In genomic region chr1:21868941-21869454, GRCh38 we compare ENCODE assay signal across 15 cellular contexts. TPM values are rescaled to one million over a fixed set of nuclear protein-coding genes. Genes with fewer than 3 reads are reported as not detected.
DNase-seq lines count a peak whose midpoint lies in the region; ATAC-seq and TF ChIP-seq lines count a peak whose summit lies in the region.
"Had no signal": no experiment of that assay in that cellular context is flagged by ENCODE, and none has a peak within 500 bp of the region (broad histone marks: within the 10 kb centered on the region; RNA-seq: fewer than 3 reads in every experiment).

No MANE protein-coding gene starts in this region.

- CTCF ChIA-PET in PC-3 (lab: Charles Lee), result no interaction called here

- H3F3A ChIP-seq in PC-3 (ENCODE audit: low read length, unreplicated experiment), result no peaks in the 10 kb centered on the region

- no peak for TF ChIP-seq POLR2A in transverse colon (IDR thresholded peaks at IDR 0.05)

- no peak for TF ChIP-seq EP300 in transverse colon (IDR thresholded peaks at IDR 0.05; ENCODE audit: low read depth)

- no peaks in the 10 kb centered on the region for H3K27me3 Mint-ChIP-seq in activated T-helper 2 cell treated with anti-CD3 and anti-CD28 coated beads, Interferon-gamma antibody, Interleukin-2, Interleukin-4, amounts not matched to agents 10 μg/mL and 5 μg/mL and 100 μg/mL, durations not matched to agents 14 hours and 24 hours and 36 hours (ENCODE audit: low read depth)
- H3K27me3 Mint-ChIP-seq: activated CD4-positive, alpha-beta memory T cell treated with anti-CD3 and anti-CD28 coated beads, Interleukin-2, amount 10 ng/mL, durations not matched to agents 7 days and 5 days had no signal

- H3K4me3 ChIP-seq in left ventricle myocardium inferior, result no peak overlapping the region
- no peak overlapping the region for H3K4me3 ChIP-seq in PC-3 (ENCODE audit: low read length)
- no peak overlapping the region for H3K4me3 ChIP-seq in lower lobe of right lung
- no peak overlapping the region for H3K4me3 ChIP-seq in transverse colon
- H3K4me3 ChIP-seq: MG63 had no signal

- no peaks in the 10 kb centered on the region for H3K79me2 ChIP-seq in PC-3 (ENCODE audit: low read length)

- H3K4me1 Mint-ChIP-seq in activated T-helper 2 cell treated with anti-CD3 and anti-CD28 coated beads, Interferon-gamma antibody, Interleukin-2, Interleukin-4, amounts not matched to agents 10 μg/mL and 5 μg/mL and 100 μg/mL, durations not matched to agents 14 hours and 24 hours and 36 hours (ENCODE audit: low read depth), result no peaks in the 10 kb centered on the region
- H3K4me1 Mint-ChIP-seq: activated CD4-positive, alpha-beta memory T cell treated with anti-CD3 and anti-CD28 coated beads, Interleukin-2, amount 10 ng/mL, durations not matched to agents 7 days and 5 days had no signal

- in situ Hi-C loops in transverse colon (cut with MboI; ENCODE audit: low pct_ligation_motif_present in 1 of 4, low pct_unique_long_range_greater_than_20kb in 1 of 4, low sequenced_read_pairs in 3 of 4), result loop anchor here in 1 of 4 donors (25.0 kb wide), 1 partner anchor 93 kb away; no protein-coding TSS in a partner anchor

- no peak overlapping the region for H3K27ac Mint-ChIP-seq in activated T-helper 2 cell treated with anti-CD3 and anti-CD28 coated beads, Interferon-gamma antibody, Interleukin-2, Interleukin-4, amounts not matched to agents 10 μg/mL and 5 μg/mL and 100 μg/mL, durations not matched to agents 14 hours and 24 hours and 36 hours
- H3K27ac Mint-ChIP-seq: activated CD4-positive, alpha-beta memory T cell treated with anti-CD3 and anti-CD28 coated beads, Interleukin-2, amount 10 ng/mL, durations not matched to agents 7 days and 5 days had no signal

- H3K36me3 ChIP-seq in left ventricle myocardium inferior, result peaks cover 89% of the 10 kb centered on the region
- H3K36me3 ChIP-seq in PC-3 (ENCODE audit: low read depth, low read length), result no peaks in the 10 kb centered on the region; the same call in 1 of the 2 replicates
- peaks cover 79% of the 10 kb centered on the region for H3K36me3 ChIP-seq in lower lobe of right lung
- H3K36me3 ChIP-seq in transverse colon, result peaks cover 0 to 3% (median 0%) of the 10 kb centered on the region in 4 donors
- H3K36me3 ChIP-seq: neutrophil had no signal

- H3K27me3 ChIP-seq in left ventricle myocardium inferior (ENCODE audit: low read depth) (no peaks in the 10 kb centered on the region), PC-3 (ENCODE audit: low read length) (no peaks in the 10 kb centered on the region), lower lobe of right lung (ENCODE audit: low read depth) (no peaks in the 10 kb centered on the region), transverse colon (no peaks in the 10 kb centered on the region)
- H3K27me3 ChIP-seq: MG63, neutrophil had no signal

- POLR2A ChIA-PET in PC-3 (lab: Charles Lee; ENCODE audit: unreplicated experiment), result no interaction called here

- H3K4me3 Mint-ChIP-seq in activated T-helper 2 cell treated with anti-CD3 and anti-CD28 coated beads, Interferon-gamma antibody, Interleukin-2, Interleukin-4, amounts not matched to agents 10 μg/mL and 5 μg/mL and 100 μg/mL, durations not matched to agents 14 hours and 24 hours and 36 hours (ENCODE audit: low read depth), result no peak overlapping the region
- H3K4me3 Mint-ChIP-seq: activated CD4-positive, alpha-beta memory T cell treated with anti-CD3 and anti-CD28 coated beads, Interleukin-2, amount 10 ng/mL, durations not matched to agents 7 days and 5 days had no signal

- no peak for TF ChIP-seq CTCF in left ventricle myocardium inferior (IDR thresholded peaks at IDR 0.05; ENCODE audit: borderline replicate concordance)
- TF ChIP-seq CTCF in PC-3 (conservative IDR thresholded peaks at IDR 0.05; ENCODE audit: low read depth, low read length), result no peak
- no peak for TF ChIP-seq CTCF in lower lobe of right lung (IDR thresholded peaks at IDR 0.05)
- no peak for TF ChIP-seq CTCF in transverse colon (IDR thresholded peaks at IDR 0.05)

- 64% methylated on average over 12 of the region's 12 CpGs; no CpG with 5 or more reads in 1 of the 2 donors for WGBS in transverse colon (ENCODE audit: low coverage in 1 of 2), 2 donors

- ATAC-seq in PC-3 (no peak), lower lobe of right lung (no peak)

- intact Hi-C loops in left ventricle myocardium inferior (cut with micrococcal nuclease) (no loop called here), cardiac septum (cut with DNase I) (loop anchor here (5.0 kb wide), 1 partner anchor 93 kb away; no protein-coding TSS in a partner anchor), PC-3 (cut with micrococcal nuclease) (loop anchor here (5.0 kb wide), 1 partner anchor 93 kb away; no protein-coding TSS in a partner anchor), lower lobe of right lung (cut with DNase I) (no loop called here), transverse colon (cut with DNase I; ENCODE audit: low total_unique reads) (no loop called here)
- intact Hi-C loops in activated T-helper 2 cell treated with anti-CD3 and anti-CD28 coated beads, Interferon-gamma antibody, Interleukin-2, Interleukin-4, amounts not matched to agents 10 μg/mL and 5 μg/mL and 100 μg/mL, durations not matched to agents 14 hours and 24 hours and 36 hours (cut with micrococcal nuclease), result no loop called here

- H3K27ac ChIP-seq in left ventricle myocardium inferior (replicated peaks), result peak overlapping the region; percentile 62
- H3K27ac ChIP-seq in PC-3 (ENCODE audit: low read length), result peak overlapping the region; percentile 45
- H3K27ac ChIP-seq in lower lobe of right lung, result peak overlapping the region; percentile 18
- H3K27ac ChIP-seq in transverse colon, result peak overlapping the region in 3 of 4 donors; percentile 63 to 70 (median 66)
- H3K27ac ChIP-seq: neutrophil had no signal

- no peaks in the 10 kb centered on the region for H3K9me2 ChIP-seq in PC-3 (replicated peaks; ENCODE audit: low read length)

- H4K20me1 ChIP-seq in PC-3 (ENCODE audit: low read length), result peaks cover 3% of the 10 kb centered on the region; the same call in 1 of the 2 replicates

- H3K9ac ChIP-seq in PC-3 (ENCODE audit: low read length), result no peak overlapping the region

- H3K9me3 ChIP-seq in left ventricle myocardium inferior (replicated peaks) (no peaks in the 10 kb centered on the region), PC-3 (ENCODE audit: low read length) (no peaks in the 10 kb centered on the region), lower lobe of right lung (no peaks in the 10 kb centered on the region), transverse colon (no peaks in the 10 kb centered on the region)
- H3K9me3 ChIP-seq: MG63, neutrophil had no signal

- H3K36me3 Mint-ChIP-seq in activated T-helper 2 cell treated with anti-CD3 and anti-CD28 coated beads, Interferon-gamma antibody, Interleukin-2, Interleukin-4, amounts not matched to agents 10 μg/mL and 5 μg/mL and 100 μg/mL, durations not matched to agents 14 hours and 24 hours and 36 hours (ENCODE audit: low read depth), result no peaks in the 10 kb centered on the region

- H3K4me2 ChIP-seq in PC-3 (ENCODE audit: low read length), result 0 out of 2 replicates have a peak overlapping the region, but pooled peaks have one; percentile 23

- H2AFZ ChIP-seq in PC-3 (ENCODE audit: low read length), result no peak overlapping the region

- DNase-seq in left ventricle myocardium inferior (no peak), cardiac septum (ENCODE audit: low spot score) (no peak), PC-3 (no peak), lower lobe of right lung (no peak), transverse colon (no peak)
- DNase-seq in activated T-helper 2 cell treated with anti-CD3 and anti-CD28 coated beads, Interferon-gamma antibody, Interleukin-2, Interleukin-4, amounts not matched to agents 10 μg/mL and 5 μg/mL and 100 μg/mL, durations not matched to agents 14 hours and 24 hours and 36 hours (ENCODE audit: low spot score), result no peak
- no peak for DNase-seq in activated CD4-positive, alpha-beta T cell treated with anti-CD3 and anti-CD28 coated beads for 1 hour
- no peak for DNase-seq in activated CD4-positive, alpha-beta T cell treated with anti-CD3 and anti-CD28 coated beads, Interleukin-2, amount 50 U/mL, for 48 hours
- DNase-seq: activated CD4-positive, alpha-beta memory T cell treated with anti-CD3 and anti-CD28 coated beads, Interleukin-2, amount 10 ng/mL, durations not matched to agents 7 days and 5 days; H7; NCI-H2081 treated with DMSO at 0.1 percent for 48 hours; stimulated activated CD4-positive, alpha-beta T cell treated with anti-CD3 and anti-CD28 coated beads, Interleukin-4, amount 100 ng/mL, for 1 hour; stimulated activated CD8-positive, alpha-beta memory T cell treated with anti-CD3 and anti-CD28 coated beads, Interleukin-4, amount 100 ng/mL, for 48 hours had no signal

- H3K4me1 ChIP-seq in left ventricle myocardium inferior (peaks cover 26% of the 10 kb centered on the region), PC-3 (ENCODE audit: insufficient read depth, low read length) (peaks cover 31% of the 10 kb centered on the region), lower lobe of right lung (no peaks in the 10 kb centered on the region), transverse colon (peaks cover 0 to 14% (median 9%) of the 10 kb centered on the region in 4 donors)

- BruUV-seq in PC-3 (replicated peaks; lab: Mats Ljungman, UMichigan), result no TSS peak

- H3K9me3 Mint-ChIP-seq in activated T-helper 2 cell treated with anti-CD3 and anti-CD28 coated beads, Interferon-gamma antibody, Interleukin-2, Interleukin-4, amounts not matched to agents 10 μg/mL and 5 μg/mL and 100 μg/mL, durations not matched to agents 14 hours and 24 hours and 36 hours, result no peaks in the 10 kb centered on the region
- H3K9me3 Mint-ChIP-seq: activated CD4-positive, alpha-beta memory T cell treated with anti-CD3 and anti-CD28 coated beads, Interleukin-2, amount 10 ng/mL, durations not matched to agents 7 days and 5 days had no signal

RNA-seq across cellular contexts. Expression of gene LDLRAD2, which starts 56.9 kb away (rescaled TPM):
- not detected for total RNA-seq in left ventricle myocardium inferior
- 0.05 TPM for total RNA-seq in cardiac septum
- total RNA-seq in PC-3 (2014; rRNA removed), result not detected in 2 replicates
- 0.32 TPM for total RNA-seq in lower lobe of right lung
- under 1 TPM in 1 of 4 donors, not detected in 3; 0.48 TPM for total RNA-seq in transverse colon
- not detected in 2 replicates for total RNA-seq in activated T-helper 2 cell treated with anti-CD3 and anti-CD28 coated beads, Interferon-gamma antibody, Interleukin-2, Interleukin-4, amounts not matched to agents 10 μg/mL and 5 μg/mL and 100 μg/mL, durations not matched to agents 14 hours and 24 hours and 36 hours
- total RNA-seq: activated CD4-positive, alpha-beta memory T cell treated with anti-CD3 and anti-CD28 coated beads, Interleukin-2, amount 10 ng/mL, durations not matched to agents 7 days and 5 days had no signal

Comparison
In these comparisons a context has a peak if more than half of its experiments do, and no peak if none do; other contexts are left out.
1. intact Hi-C loops: an anchor here in cardiac septum (5.0 kb wide) and PC-3 (5.0 kb wide); none called in left ventricle myocardium inferior, lower lobe of right lung, transverse colon and activated T-helper 2 cell treated with anti-CD3 and anti-CD28 coated beads, Interferon-gamma antibody, Interleukin-2, Interleukin-4, amounts not matched to agents 10 μg/mL and 5 μg/mL and 100 μg/mL, durations not matched to agents 14 hours and 24 hours and 36 hours.